Comparison of ENCODE assay signal across 19 cellular contexts in genomic region chr1:28565040-28565439, GRCh38. TPM values are rescaled to one million over a fixed set of nuclear protein-coding genes. Genes with fewer than 3 reads are reported as not detected.
DNase-seq lines count a peak whose midpoint lies in the region; ATAC-seq, FAIRE-seq and TF ChIP-seq lines count a peak whose summit lies in the region.
"Had no signal": no experiment of that assay in that cellular context is flagged by ENCODE, and none has a peak within 500 bp of the region (broad histone marks: within the 10 kb centered on the region; RNA-seq: fewer than 3 reads in every experiment).

No MANE protein-coding gene starts in this region.

- H3K4me1 ChIP-seq in K562 (replicated peaks in 1 of 2; ENCODE audit: control insufficient read depth in 2 of 2, insufficient read depth in 2 of 2, low read length in 2 of 2) (no peaks in the 10 kb centered on the region), lower lobe of right lung (no peaks in the 10 kb centered on the region)

- no peak for TF ChIP-seq EP300 in K562 (IDR thresholded peaks at IDR 0.05; ENCODE audit: low read length)

- H3K36me3 ChIP-seq in K562 (ENCODE audit: control insufficient read depth, insufficient read depth, low read length): peaks cover 70% of the 10 kb centered on the region; the same call in 2 of the 3 replicates
- peaks cover 100% of the 10 kb centered on the region for H3K36me3 ChIP-seq in lower lobe of right lung

- peak; percentile 42 for FAIRE-seq in K562 (lab: Jason Lieb, UNC)
- FAIRE-seq in H54 (lab: Jason Lieb, UNC): no peak
- FAIRE-seq: GM18507, H1 had no signal

- H3K79me2 ChIP-seq in K562 (ENCODE audit: control insufficient read depth, insufficient read depth, low read length): no peaks in the 10 kb centered on the region

- no peaks in the 10 kb centered on the region for H3K9me1 ChIP-seq in K562 (ENCODE audit: control insufficient read depth, insufficient read depth, low read length)

- in situ Hi-C loops in K562 (cut with MboI): no loop called here

- H4K20me1 ChIP-seq in K562 (replicated peaks; ENCODE audit: control insufficient read depth, insufficient read depth, low read length): no peaks in the 10 kb centered on the region

- no peaks in the 10 kb centered on the region for H3K9me3 ChIP-seq in K562 (replicated peaks; ENCODE audit: control insufficient read depth, insufficient read depth, low read depth, low read length)
- no peaks in the 10 kb centered on the region for H3K9me3 ChIP-seq in lower lobe of right lung

- intact Hi-C loops in K562 (cut with micrococcal nuclease): no loop called here
- intact Hi-C loops in lower lobe of right lung (cut with DNase I): no loop called here

- no peak overlapping the region for H3K9ac ChIP-seq in K562 (ENCODE audit: insufficient read depth in 1 of 2, low read depth in 2 of 2, low read length in 2 of 2)
- H3K9ac ChIP-seq: GM23248 had no signal

- no peak for TF ChIP-seq RAD21 in K562 (CRISPR knock-in tag; conservative IDR thresholded peaks at IDR 0.05 in 1 of 2, IDR thresholded peaks at IDR 0.05 in 1 of 2)

- no peak overlapping the region for H3K4me2 ChIP-seq in K562 (ENCODE audit: insufficient read depth, low read length)

- POLR2A ChIA-PET in K562 (lab: Yijun Ruan, JAX): interaction anchor here (1.0 to 11.0 kb wide), 5 partner anchors 10 to 84 kb away, joined by 3 to 157 read pairs (median 3); partner anchors contain the start of genes RNU11 and TRNAU1AP

- TF ChIP-seq POLR2A in K562 (conservative IDR thresholded peaks at IDR 0.05): no peak
- no peak for TF ChIP-seq POLR2A in H54 (IDR thresholded peaks at IDR 0.05; ENCODE audit: low read depth, low read length)

- H3K4me1 Mint-ChIP-seq in stimulated activated effector memory CD8-positive, alpha-beta T cell treated with anti-CD3 and anti-CD28 coated beads, Interleukin-12 subunit alpha, Interleukin-12 subunit beta, amount 100 ng/mL, for 72 hours: no peaks in the 10 kb centered on the region
- H3K4me1 Mint-ChIP-seq: H9 had no signal

- H2AFZ ChIP-seq in K562 (ENCODE audit: low read depth, low read length): no peak overlapping the region
- H2AFZ ChIP-seq: GM23248 had no signal

- TF ChIP-seq CTCF in K562 (IDR thresholded peaks at IDR 0.05 in 2 of 3, conservative IDR thresholded peaks at IDR 0.05 in 1 of 3; ENCODE audit: insufficient read depth in 2 of 3, low read depth in 1 of 3, low read length in 3 of 3): no peak
- TF ChIP-seq CTCF in lower lobe of right lung (IDR thresholded peaks at IDR 0.05): no peak

- ATAC-seq in K562: no peak
- peak; percentile 74 to 80 for ATAC-seq in lower lobe of right lung
- no peak for ATAC-seq in stimulated activated effector memory CD8-positive, alpha-beta T cell treated with anti-CD3 and anti-CD28 coated beads, Interleukin-12 subunit alpha, Interleukin-12 subunit beta, amount 100 ng/mL, for 72 hours
- ATAC-seq in HG03354 (IDR thresholded peaks at IDR 0.05; ENCODE audit: poor library complexity, severe bottlenecking, unreplicated experiment): no peak
- ATAC-seq: HCT116 had no signal

- H3K27ac ChIP-seq in K562 (ENCODE audit: extremely low read depth, low read depth, low read length) (no peak overlapping the region), lower lobe of right lung (peak overlapping the region; percentile 51)
- H3K27ac ChIP-seq: GM23248 had no signal

- DNase-seq in K562 (ENCODE audit: extremely low read depth in 1 of 4, low spot score in 3 of 4) (no peak), lower lobe of right lung (peak; percentile 64), H54 (ENCODE audit: insufficient read length, low spot score) (no peak), SHP77 (lab: John Stamatoyannopoulos, UW) (no peak)
- no peak for DNase-seq in stimulated activated effector memory CD8-positive, alpha-beta T cell treated with anti-CD3 and anti-CD28 coated beads, Interleukin-12 subunit alpha, Interleukin-12 subunit beta, amount 100 ng/mL, for 72 hours (ENCODE audit: low spot score in 2 of 2)
- DNase-seq: C1 segment of cervical spinal cord; Calu3; CD4-positive, alpha-beta memory T cell; COR-L47; DMS53; GF-D8; GM23248; H9 had no signal

- H3K4me3 Mint-ChIP-seq in stimulated activated effector memory CD8-positive, alpha-beta T cell treated with anti-CD3 and anti-CD28 coated beads, Interleukin-12 subunit alpha, Interleukin-12 subunit beta, amount 100 ng/mL, for 72 hours: no peak overlapping the region
- H3K4me3 Mint-ChIP-seq: CD4-positive, alpha-beta memory T cell; H9 had no signal

- CTCF ChIA-PET in K562 (lab: Yijun Ruan, JAX; ENCODE audit: low intra/inter-chr PET ratio): no interaction called here

- WGBS in K562 (ENCODE audit: insufficient coverage, low coverage, missing lambda C conversion rate): 97% methylated on average over 7 of the region's 7 CpGs

- H3K27ac Mint-ChIP-seq in stimulated activated effector memory CD8-positive, alpha-beta T cell treated with anti-CD3 and anti-CD28 coated beads, Interleukin-12 subunit alpha, Interleukin-12 subunit beta, amount 100 ng/mL, for 72 hours: peak overlapping the region; percentile 40

- H3K27me3 ChIP-seq in K562 (ENCODE audit: control insufficient read depth in 2 of 2, insufficient read depth in 2 of 2, low read length in 2 of 2) (no peaks in the 10 kb centered on the region), lower lobe of right lung (ENCODE audit: low read depth) (no peaks in the 10 kb centered on the region)

- H3K9me3 Mint-ChIP-seq in stimulated activated effector memory CD8-positive, alpha-beta T cell treated with anti-CD3 and anti-CD28 coated beads, Interleukin-12 subunit alpha, Interleukin-12 subunit beta, amount 100 ng/mL, for 72 hours: no peaks in the 10 kb centered on the region
- H3K9me3 Mint-ChIP-seq: CD4-positive, alpha-beta memory T cell; H9 had no signal

- H3K4me3 ChIP-seq in K562 (no peak overlapping the region), lower lobe of right lung (no peak overlapping the region)
- H3K4me3 ChIP-seq: GM23248 had no signal

- peaks cover 100% of the 10 kb centered on the region for H3K36me3 Mint-ChIP-seq in stimulated activated effector memory CD8-positive, alpha-beta T cell treated with anti-CD3 and anti-CD28 coated beads, Interleukin-12 subunit alpha, Interleukin-12 subunit beta, amount 100 ng/mL, for 72 hours

- BruUV-seq in K562 (replicated peaks; lab: Mats Ljungman, UMichigan): no TSS peak

RNA-seq across cellular contexts. Expression of gene TRNAU1AP, which starts 12.2 kb away (rescaled TPM):
- 106 and 133 TPM in 2 replicates for total RNA-seq in K562 (2011; cell fraction: chromatin; rRNA removed; ENCODE audit: low replicate concordance)
- total RNA-seq in K562 (2011; cell fraction: nucleolus; rRNA removed): 72.0 and 74.4 TPM in 2 replicates
- total RNA-seq in K562 (2011; cell fraction: nucleoplasm; rRNA removed): 84.0 and 108 TPM in 2 replicates
- total RNA-seq in K562 (2014; rRNA removed): 34.9 and 35.1 TPM in 2 replicates
- 46.3 and 56.8 TPM in 2 replicates for total RNA-seq in K562 (2014; rRNA removed; fragmentation: Illumina TruSeq; extraction: Trizol)
- 30.4 and 36.0 TPM in 2 replicates for total RNA-seq in K562 (2015; rRNA removed; fragmentation: Illumina TruSeq; extraction: Trizol)
- total RNA-seq in K562 (2021): 47.9 and 48.8 TPM in 2 replicates
- polyA plus RNA-seq in K562 (2011; rRNA removed): 55.3 and 66.7 TPM in 2 replicates
- polyA plus RNA-seq in K562 (2011; cell fraction: cytosol; rRNA removed): 40.1 and 42.6 TPM in 2 replicates
- 59.0 and 59.1 TPM in 2 replicates for polyA plus RNA-seq in K562 (2011; cell fraction: nucleus; rRNA removed)
- polyA plus RNA-seq in K562 (2012): 54.5 and 69.7 TPM in 2 replicates
- 43.9 and 46.0 TPM in 2 replicates for polyA plus RNA-seq in K562 (2014; fragmentation: Illumina TruSeq; extraction: Trizol)
- 100 to 1,000 TPM in 1 of 2 experiments, 10 to 100 TPM in 1; 99.0 to 110 TPM for polyA plus RNA-seq in K562 (2014; fragmentation: Nextera tagmentation; extraction: Ambion mirVana)
- 38.0 and 41.8 TPM in 2 replicates for polyA plus RNA-seq in K562 (2014; rRNA removed)
- polyA minus RNA-seq in K562 (2011; rRNA and poly(A)+ RNA removed): 33.9 and 37.3 TPM in 2 replicates
- polyA minus RNA-seq in K562 (2011; cell fraction: cytosol; rRNA and poly(A)+ RNA removed): 9.9 and 14.7 TPM in 2 replicates
- 14.0 and 30.0 TPM in 2 replicates for polyA minus RNA-seq in K562 (2011; cell fraction: nucleus; rRNA and poly(A)+ RNA removed)
- 26.3 TPM for total RNA-seq in lower lobe of right lung

RNA-seq across cellular contexts. Expression of gene RAB42, which starts 27.0 kb away (rescaled TPM):
- total RNA-seq in K562 (2011; cell fraction: chromatin; rRNA removed; ENCODE audit: low replicate concordance): not detected in 2 replicates
- not detected in 2 replicates for total RNA-seq in K562 (2011; cell fraction: nucleolus; rRNA removed)
- not detected in 2 replicates for total RNA-seq in K562 (2011; cell fraction: nucleoplasm; rRNA removed)
- total RNA-seq in K562 (2014; rRNA removed): 0.14 TPM in 1 of 2 replicates, not detected in the other
- not detected in 2 replicates for total RNA-seq in K562 (2014; rRNA removed; fragmentation: Illumina TruSeq; extraction: Trizol)
- 0.07 and 0.15 TPM in 2 replicates for total RNA-seq in K562 (2015; rRNA removed; fragmentation: Illumina TruSeq; extraction: Trizol)
- not detected in 2 replicates for total RNA-seq in K562 (2021)
- polyA plus RNA-seq in K562 (2011; rRNA removed): 0.12 TPM in 1 of 2 replicates, not detected in the other
- polyA plus RNA-seq in K562 (2011; cell fraction: cytosol; rRNA removed): 0.15 and 0.24 TPM in 2 replicates
- 0.20 TPM in 1 of 2 replicates, not detected in the other for polyA plus RNA-seq in K562 (2011; cell fraction: nucleus; rRNA removed)
- 0.14 and 0.18 TPM in 2 replicates for polyA plus RNA-seq in K562 (2012)
- not detected in 2 replicates for polyA plus RNA-seq in K562 (2014; fragmentation: Illumina TruSeq; extraction: Trizol)
- not detected for polyA plus RNA-seq in K562 (2014; fragmentation: Nextera tagmentation; extraction: Ambion mirVana)
- polyA plus RNA-seq in K562 (2014; rRNA removed): 0.05 and 0.12 TPM in 2 replicates
- not detected in 2 replicates for polyA minus RNA-seq in K562 (2011; rRNA and poly(A)+ RNA removed)
- not detected in 2 replicates for polyA minus RNA-seq in K562 (2011; cell fraction: cytosol; rRNA and poly(A)+ RNA removed)
- not detected in 2 replicates for polyA minus RNA-seq in K562 (2011; cell fraction: nucleus; rRNA and poly(A)+ RNA removed)
- total RNA-seq in lower lobe of right lung: 7.0 TPM
- total RNA-seq: A172, G401 had no signal
- polyA plus RNA-seq: CD4-positive, alpha-beta memory T cell had no signal

RNA-seq across cellular contexts. Expression of gene RCC1, which starts 59.2 kb away (rescaled TPM):
- total RNA-seq in K562 (2011; cell fraction: chromatin; rRNA removed; ENCODE audit: low replicate concordance): 64.6 and 140 TPM in 2 replicates
- total RNA-seq in K562 (2011; cell fraction: nucleolus; rRNA removed): 103 and 112 TPM in 2 replicates
- 79.6 and 82.3 TPM in 2 replicates for total RNA-seq in K562 (2011; cell fraction: nucleoplasm; rRNA removed)
- 106 and 126 TPM in 2 replicates for total RNA-seq in K562 (2014; rRNA removed)
- total RNA-seq in K562 (2014; rRNA removed; fragmentation: Illumina TruSeq; extraction: Trizol): 96.5 and 107 TPM in 2 replicates
- total RNA-seq in K562 (2015; rRNA removed; fragmentation: Illumina TruSeq; extraction: Trizol): 134 and 139 TPM in 2 replicates
- 126 and 149 TPM in 2 replicates for total RNA-seq in K562 (2021)
- polyA plus RNA-seq in K562 (2011; rRNA removed): 93.5 and 118 TPM in 2 replicates
- polyA plus RNA-seq in K562 (2011; cell fraction: cytosol; rRNA removed): 87.8 and 89.2 TPM in 2 replicates
- 78.2 and 92.8 TPM in 2 replicates for polyA plus RNA-seq in K562 (2011; cell fraction: nucleus; rRNA removed)
- 94.3 and 129 TPM in 2 replicates for polyA plus RNA-seq in K562 (2012)
- 187 and 202 TPM in 2 replicates for polyA plus RNA-seq in K562 (2014; fragmentation: Illumina TruSeq; extraction: Trizol)
- polyA plus RNA-seq in K562 (2014; fragmentation: Nextera tagmentation; extraction: Ambion mirVana): 10 to 100 TPM; 16.4 to 28.1 TPM
- 142 TPM in 2 replicates for polyA plus RNA-seq in K562 (2014; rRNA removed)
- polyA minus RNA-seq in K562 (2011; rRNA and poly(A)+ RNA removed): 102 and 113 TPM in 2 replicates
- polyA minus RNA-seq in K562 (2011; cell fraction: cytosol; rRNA and poly(A)+ RNA removed): 61.3 and 61.4 TPM in 2 replicates
- 26.4 and 52.8 TPM in 2 replicates for polyA minus RNA-seq in K562 (2011; cell fraction: nucleus; rRNA and poly(A)+ RNA removed)
- 29.1 TPM for total RNA-seq in lower lobe of right lung

Comparison
In these comparisons a context has a peak if more than half of its experiments do, and no peak if none do; other contexts are left out.
1. ATAC-seq: peak in lower lobe of right lung (2 of 2); none in K562 (single experiment), stimulated activated effector memory CD8-positive, alpha-beta T cell treated with anti-CD3 and anti-CD28 coated beads, Interleukin-12 subunit alpha, Interleukin-12 subunit beta, amount 100 ng/mL, for 72 hours (single experiment) and HG03354 (single experiment).